21 cellular contexts compared by ENCODE assay signal in the genomic region with DNA sequence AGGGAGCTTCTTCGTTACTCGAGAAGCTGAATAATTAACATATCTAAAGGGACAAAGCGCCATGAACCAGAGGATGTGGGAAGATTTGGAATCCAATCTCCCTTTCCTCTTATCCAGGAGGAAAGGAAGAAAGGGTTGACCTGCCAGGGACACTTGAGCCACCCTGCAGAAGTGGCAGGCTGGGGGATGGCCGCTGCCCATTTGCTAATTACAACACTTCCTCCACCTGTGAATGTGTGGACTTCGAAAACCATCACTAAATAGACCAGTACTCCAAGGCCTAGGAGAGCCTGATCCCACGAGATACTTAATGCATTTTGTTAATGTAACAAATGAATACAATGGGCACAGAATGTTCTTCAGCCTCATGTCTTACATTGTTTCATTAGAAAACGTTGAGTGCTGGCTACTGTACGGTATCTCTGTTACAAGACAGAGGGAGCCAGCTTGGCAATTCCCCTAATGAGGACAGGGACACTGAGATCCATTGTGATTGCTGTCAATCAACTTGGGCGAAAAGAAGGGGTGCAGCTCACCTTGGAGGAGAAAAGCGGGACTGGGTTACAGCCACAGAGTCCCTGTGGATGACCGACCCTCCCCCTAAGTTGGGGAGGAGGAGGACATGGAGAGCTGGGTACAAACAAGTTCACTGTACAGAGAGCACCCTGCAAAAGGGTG. TPM values are rescaled to one million over a fixed set of nuclear protein-coding genes. Genes with fewer than 3 reads are reported as not detected.
DNase-seq lines count a peak whose midpoint lies in the region; ATAC-seq, FAIRE-seq and TF ChIP-seq lines count a peak whose summit lies in the region.
"Had no signal": no experiment of that assay in that cellular context is flagged by ENCODE, and none has a peak within 500 bp of the region (broad histone marks: within the 10 kb centered on the region; RNA-seq: fewer than 3 reads in every experiment).

No MANE protein-coding gene starts in this region.

- CTCF ChIA-PET in K562 (lab: Yijun Ruan, JAX; ENCODE audit: low intra/inter-chr PET ratio), result no interaction called here
- CTCF ChIA-PET in A673 (lab: Charles Lee), result interaction anchor here (0.6 kb wide), 1 partner anchor 194 kb away, joined by 4 read pairs; no protein-coding TSS in a partner anchor

- no peaks in the 10 kb centered on the region; the same call in 1 of the 2 replicates for H3K4me1 ChIP-seq in GM23338 (ENCODE audit: insufficient read depth)
- H3K4me1 ChIP-seq in K562 (replicated peaks in 1 of 2; ENCODE audit: control insufficient read depth in 2 of 2, insufficient read depth in 2 of 2, low read length in 2 of 2), result peaks cover 0 to 5% of the 10 kb centered on the region in 2 experiments; a peak in 2 of 5 replicates
- H3K4me1 ChIP-seq in foreskin keratinocyte, result no peaks in the 10 kb centered on the region
- H3K4me1 ChIP-seq in A673 (ENCODE audit: insufficient read depth, low read length, poor library complexity, severe bottlenecking), result no peaks in the 10 kb centered on the region

- TF ChIP-seq CTCF in GM23338 (conservative IDR thresholded peaks at IDR 0.05; ENCODE audit: low read depth in 2 of 2), result no peak
- TF ChIP-seq CTCF in K562 (IDR thresholded peaks at IDR 0.05 in 2 of 3, conservative IDR thresholded peaks at IDR 0.05 in 1 of 3; ENCODE audit: insufficient read depth in 2 of 3, low read depth in 1 of 3, low read length in 3 of 3), result no peak
- TF ChIP-seq CTCF in foreskin keratinocyte (conservative IDR thresholded peaks at IDR 0.05), result no peak
- TF ChIP-seq CTCF in A673 (conservative IDR thresholded peaks at IDR 0.05; ENCODE audit: low read depth, low read length), result no peak

- H3K36me3 Mint-ChIP-seq in GM23338 (ENCODE audit: low read depth), result no peaks in the 10 kb centered on the region
- H3K36me3 Mint-ChIP-seq: CD14-positive monocyte; CD4-positive, alpha-beta memory T cell had no signal

- no peak for TF ChIP-seq EP300 in K562 (IDR thresholded peaks at IDR 0.05; ENCODE audit: low read length)

- 27% methylated on average over 11 of the region's 11 CpGs for WGBS in K562 (ENCODE audit: insufficient coverage, low coverage, missing lambda C conversion rate)

- 0 out of 2 replicates have a peak, but pooled peaks cover 8% of the 10 kb centered on the region for H3K9me2 ChIP-seq in GM23338 (ENCODE audit: insufficient read depth)

- no peak for FAIRE-seq in K562 (lab: Jason Lieb, UNC)
- FAIRE-seq: A204.1, GM12878, GM19239, H54 had no signal

- ATAC-seq in GM23338 (no peak; the same call in 2 of the 3 replicates), K562 (peak; percentile 8; the same call in 1 of the 3 replicates), foreskin keratinocyte (no peak)

- no peak for TF ChIP-seq RAD21 in K562 (CRISPR knock-in tag; conservative IDR thresholded peaks at IDR 0.05 in 1 of 2, IDR thresholded peaks at IDR 0.05 in 1 of 2)

- POLR2A ChIA-PET in K562 (lab: Yijun Ruan, JAX), result interaction anchor here (0.6 to 3.2 kb wide), 15 partner anchors 8 to 169 kb away, joined by 3 to 20 read pairs (median 4); a partner anchor contains a TSS
- POLR2A ChIA-PET in A673 (lab: Charles Lee; ENCODE audit: low non-redundant PET), result no interaction called here

- H3K36me3 ChIP-seq in GM23338 (ENCODE audit: insufficient read depth), result no peaks in the 10 kb centered on the region
- H3K36me3 ChIP-seq in K562 (ENCODE audit: control insufficient read depth, insufficient read depth, low read length), result no peaks in the 10 kb centered on the region
- H3K36me3 ChIP-seq in A673 (ENCODE audit: insufficient read depth, low read length, poor library complexity, severe bottlenecking), result no peaks in the 10 kb centered on the region
- H3K36me3 ChIP-seq: BLaER1 had no signal

- intact Hi-C loops in K562 (cut with micrococcal nuclease) (no loop called here), A673 (cut with micrococcal nuclease; ENCODE audit: unreplicated experiment) (no loop called here)

- in situ Hi-C loops in K562 (cut with MboI), result no loop called here

- no peak overlapping the region for H3K4me3 ChIP-seq in GM23338
- H3K4me3 ChIP-seq in K562, result no peak overlapping the region
- no peak overlapping the region for H3K4me3 ChIP-seq in A673 (ENCODE audit: low read depth, low read length, poor library complexity, severe bottlenecking)
- H3K4me3 ChIP-seq: BLaER1, GM12878 had no signal

- H3K79me2 ChIP-seq in GM23338 (replicated peaks; ENCODE audit: insufficient read depth) (no peaks in the 10 kb centered on the region), K562 (ENCODE audit: control insufficient read depth, insufficient read depth, low read length) (no peaks in the 10 kb centered on the region)

- no peak overlapping the region for H3K27ac Mint-ChIP-seq in GM23338
- H3K27ac Mint-ChIP-seq: CD4-positive, alpha-beta memory T cell had no signal

- BruUV-seq in K562 (replicated peaks; lab: Mats Ljungman, UMichigan) (no TSS peak), A673 (replicated peaks; lab: Mats Ljungman, UMichigan) (no TSS peak)

- no peaks in the 10 kb centered on the region for H3K9me1 ChIP-seq in K562 (ENCODE audit: control insufficient read depth, insufficient read depth, low read length)

- peaks cover 10% of the 10 kb centered on the region for H3K27me3 Mint-ChIP-seq in GM23338 (ENCODE audit: insufficient read depth, low read depth, poor library complexity)

- H2AFZ ChIP-seq in GM23338 (peak overlapping the region; percentile 47; the same call in 1 of the 2 replicates), K562 (ENCODE audit: low read depth, low read length) (no peak overlapping the region)

- H3K27ac ChIP-seq in GM23338 (ENCODE audit: low read depth) (no peak overlapping the region), K562 (ENCODE audit: extremely low read depth, low read depth, low read length) (no peak overlapping the region), foreskin keratinocyte (no peak overlapping the region), A673 (ENCODE audit: low read depth, low read length, poor library complexity, severe bottlenecking) (no peak overlapping the region)
- H3K27ac ChIP-seq: BLaER1, HL-60 had no signal

- H3K4me2 ChIP-seq in GM23338 (peak overlapping the region; percentile 49; the same call in 1 of the 2 replicates), K562 (ENCODE audit: insufficient read depth, low read length) (no peak overlapping the region)
- H3K4me2 ChIP-seq: BLaER1 had no signal

- no peak overlapping the region for H3K9ac ChIP-seq in K562 (ENCODE audit: insufficient read depth in 1 of 2, low read depth in 2 of 2, low read length in 2 of 2)
- H3K9ac ChIP-seq: BLaER1 had no signal

- H4K20me1 ChIP-seq in GM23338 (replicated peaks; ENCODE audit: insufficient read depth) (no peaks in the 10 kb centered on the region), K562 (replicated peaks; ENCODE audit: control insufficient read depth, insufficient read depth, low read length) (no peaks in the 10 kb centered on the region)
- H4K20me1 ChIP-seq: BLaER1 had no signal

- no peaks in the 10 kb centered on the region for H3F3A ChIP-seq in GM23338 (replicated peaks; ENCODE audit: low read depth)

- no peaks in the 10 kb centered on the region for H3K27me3 ChIP-seq in GM23338 (ENCODE audit: insufficient read depth)
- peaks cover 8 to 35% of the 10 kb centered on the region in 2 experiments for H3K27me3 ChIP-seq in K562 (ENCODE audit: control insufficient read depth in 2 of 2, insufficient read depth in 2 of 2, low read length in 2 of 2)
- H3K27me3 ChIP-seq in foreskin keratinocyte, result peaks cover 25% of the 10 kb centered on the region
- H3K27me3 ChIP-seq in A673 (replicated peaks; ENCODE audit: insufficient read depth, low read depth, low read length, poor library complexity), result peaks cover 16% of the 10 kb centered on the region
- H3K27me3 ChIP-seq: BLaER1 had no signal

- TF ChIP-seq POLR2A in K562 (conservative IDR thresholded peaks at IDR 0.05), result no peak

- DNase-seq in GM23338 (ENCODE audit: low spot score) (no peak), K562 (ENCODE audit: extremely low read depth in 1 of 4, low spot score in 3 of 4) (no peak), mesenteric fat pad (ENCODE audit: low spot score) (peak; percentile 64), foreskin keratinocyte (no peak), T-helper 9 cell (no peak), A673 (ENCODE audit: low spot score) (no peak)
- DNase-seq: Calu3; CD4-positive, alpha-beta memory T cell; DND-41; EL; HCEC 1CT; IMR-90 had no signal

- H3K9me3 ChIP-seq in K562 (replicated peaks; ENCODE audit: control insufficient read depth, insufficient read depth, low read depth, low read length), result no peaks in the 10 kb centered on the region
- no peaks in the 10 kb centered on the region for H3K9me3 ChIP-seq in A673 (ENCODE audit: low read depth, low read length, poor library complexity, severe bottlenecking)
- H3K9me3 ChIP-seq: BLaER1 had no signal

- H3K4me1 Mint-ChIP-seq in GM23338, result peaks cover 14% of the 10 kb centered on the region
- H3K4me1 Mint-ChIP-seq: CD14-positive monocyte had no signal

- H3K4me3 Mint-ChIP-seq in GM23338, result no peak overlapping the region

- H3K9me3 Mint-ChIP-seq in GM23338, result peaks cover 4% of the 10 kb centered on the region
- H3K9me3 Mint-ChIP-seq: CD4-positive, alpha-beta memory T cell had no signal

TF ChIP-seq in GM23338, 12 proteins besides CTCF, POLR2A, EP300 and RAD21 (continues in another document):
- no peak for TF ChIP-seq EZH2phosphoT487 (IDR thresholded peaks at IDR 0.05; ENCODE audit: unreplicated experiment)

TF ChIP-seq in K562, 482 proteins besides CTCF, POLR2A, EP300 and RAD21 (continues in another document):
- TF ChIP-seq TFAM (CRISPR knock-in tag; conservative IDR thresholded peaks at IDR 0.05), result no peak

RNA-seq across cellular contexts. Expression of a gene that starts 59.4 kb away (rescaled TPM):
- total RNA-seq in GM23338 (2014; rRNA removed; shearing (Covaris generic)), result 0.47 TPM in 1 of 2 replicates, not detected in the other
- polyA plus RNA-seq in GM23338 (2016; fragmentation: Nextera tagmentation; extraction: Ambion mirVana) (not detected in 2 replicates), K562 (2011; rRNA removed) (not detected in 2 replicates), K562 (2014; fragmentation: Illumina TruSeq; extraction: Trizol) (not detected in 2 replicates), K562 (2014; fragmentation: Nextera tagmentation; extraction: Ambion mirVana) (not detected), K562 (2014; rRNA removed) (not detected in 2 replicates), foreskin keratinocyte (not detected in 2 replicates)
- total RNA-seq in K562 (2011; cell fraction: chromatin; rRNA removed; ENCODE audit: low replicate concordance), result not detected in 2 replicates
- total RNA-seq in K562 (2011; cell fraction: nucleolus; rRNA removed), result not detected in 2 replicates
- not detected in 2 replicates for total RNA-seq in K562 (2011; cell fraction: nucleoplasm; rRNA removed)
- total RNA-seq in K562 (2014; rRNA removed) (not detected in 2 replicates), K562 (2014; rRNA removed; fragmentation: Illumina TruSeq; extraction: Trizol) (not detected in 2 replicates), K562 (2015; rRNA removed; fragmentation: Illumina TruSeq; extraction: Trizol) (not detected in 2 replicates), K562 (2021) (not detected in 2 replicates), mesenteric fat pad (0.67 TPM), foreskin keratinocyte (not detected in 2 replicates), A673 (2021) (not detected in 2 replicates)
- polyA plus RNA-seq in K562 (2011; cell fraction: cytosol; rRNA removed), result not detected in 2 replicates
- not detected in 2 replicates for polyA plus RNA-seq in K562 (2011; cell fraction: nucleus; rRNA removed)
- polyA plus RNA-seq in K562 (2012), result not detected in 2 replicates
- not detected in 2 replicates for polyA minus RNA-seq in K562 (2011; rRNA and poly(A)+ RNA removed)
- polyA minus RNA-seq in K562 (2011; cell fraction: cytosol; rRNA and poly(A)+ RNA removed), result not detected in 2 replicates
- not detected in 2 replicates for polyA minus RNA-seq in K562 (2011; cell fraction: nucleus; rRNA and poly(A)+ RNA removed)
- total RNA-seq: CD4-positive, alpha-beta memory T cell; GM12878; HT1080; IMR-90 had no signal
- polyA plus RNA-seq: AG04450; CD4-positive, alpha-beta memory T cell; IMR-90 had no signal
